In the genomic region with DNA sequence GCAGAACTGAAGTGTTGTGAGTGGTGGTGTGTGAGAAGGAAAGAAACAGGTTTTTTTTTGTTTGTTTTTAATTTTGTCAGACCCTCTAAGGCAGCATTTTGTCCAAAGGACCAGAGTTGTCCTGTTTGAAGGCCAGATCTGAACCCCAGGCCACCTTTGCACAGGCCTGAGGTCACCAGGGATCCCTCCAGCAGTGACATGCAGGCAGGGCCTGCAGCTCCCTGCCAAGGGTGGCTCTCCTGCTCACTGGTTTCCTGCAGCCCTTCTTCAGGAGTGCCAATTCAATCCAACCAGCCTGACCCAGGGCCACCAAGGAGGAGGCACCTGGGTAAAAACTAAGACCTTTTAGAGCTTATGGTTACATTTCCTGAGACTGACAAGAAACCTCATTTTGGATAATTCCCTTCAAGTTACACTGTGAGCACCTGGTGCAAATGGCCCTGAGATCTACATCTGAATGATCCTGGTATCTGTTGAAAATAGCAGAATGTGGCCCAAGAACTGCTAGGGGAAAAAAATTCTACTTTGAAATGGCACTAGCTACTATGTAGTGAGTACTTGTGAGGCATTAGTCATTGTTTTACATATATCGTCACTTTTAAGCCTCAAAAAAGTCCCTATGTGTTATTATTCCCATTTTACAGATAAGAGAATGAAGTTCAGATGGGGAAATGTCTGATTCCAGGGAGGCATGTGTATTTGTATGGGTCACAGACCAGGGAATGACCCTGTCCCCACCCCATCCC, we compare ENCODE assay signal across 14 cellular contexts. TPM values are rescaled to one million over a fixed set of nuclear protein-coding genes. Genes with fewer than 3 reads are reported as not detected.
DNase-seq lines count a peak whose midpoint lies in the region; ATAC-seq and TF ChIP-seq lines count a peak whose summit lies in the region.
"Had no signal": no experiment of that assay in that cellular context is flagged by ENCODE, and none has a peak within 500 bp of the region (broad histone marks: within the 10 kb centered on the region; RNA-seq: fewer than 3 reads in every experiment).

No MANE protein-coding gene starts in this region.

- 93% methylated on average over 1 of the region's 1 CpG for WGBS in hepatocyte (ENCODE audit: low lambda C conversion rate, missing lambda C conversion rate)
- 81 to 96% methylated on average over 1 of the region's 1 CpG for WGBS in body of pancreas, 2 donors

- intact Hi-C loops in body of pancreas (cut with DNase I) = no loop called here

- H3K9me3 ChIP-seq in hepatocyte (ENCODE audit: low read depth) (no peaks in the 10 kb centered on the region), body of pancreas (no peaks in the 10 kb centered on the region)
- H3K9me3 ChIP-seq: heart right ventricle, spleen, upper lobe of left lung had no signal

- H3K9me3 Mint-ChIP-seq in activated T-cell treated with anti-CD3 and anti-CD28 coated beads, Interleukin-2, amount 50 U/mL, for 72 hours = no peaks in the 10 kb centered on the region
- no peaks in the 10 kb centered on the region for H3K9me3 Mint-ChIP-seq in T-cell
- no peaks in the 10 kb centered on the region for H3K9me3 Mint-ChIP-seq in stimulated activated naive CD8-positive, alpha-beta T cell treated with anti-CD3 and anti-CD28 coated beads, Interleukin-15, Interleukin-2, amounts not matched to agents 100 ng/mL and 50 ng/mL, for 24 hours

- H3K27ac ChIP-seq in hepatocyte = no peak overlapping the region
- no peak overlapping the region for H3K27ac ChIP-seq in body of pancreas

- no peak for ATAC-seq in activated T-cell treated with anti-CD3 and anti-CD28 coated beads, Interleukin-2, amount 50 U/mL, for 72 hours (replicated peaks in 1 of 2)
- no peak for ATAC-seq in T-cell (replicated peaks in 1 of 4)
- no peak for ATAC-seq in body of pancreas
- ATAC-seq: heart right ventricle had no signal

- H3K27me3 ChIP-seq in hepatocyte (no peaks in the 10 kb centered on the region), body of pancreas (no peaks in the 10 kb centered on the region)
- H3K27me3 ChIP-seq: heart right ventricle, spleen, upper lobe of left lung had no signal

- H3K4me1 Mint-ChIP-seq in activated T-cell treated with anti-CD3 and anti-CD28 coated beads, Interleukin-2, amount 50 U/mL, for 72 hours (ENCODE audit: low read depth) = peaks cover 11% of the 10 kb centered on the region
- H3K4me1 Mint-ChIP-seq in T-cell = peaks cover 0 to 11% (median 9%) of the 10 kb centered on the region in 3 donors
- H3K4me1 Mint-ChIP-seq in stimulated activated naive CD8-positive, alpha-beta T cell treated with anti-CD3 and anti-CD28 coated beads, Interleukin-15, Interleukin-2, amounts not matched to agents 100 ng/mL and 50 ng/mL, for 24 hours (ENCODE audit: low read depth) = peaks cover 17% of the 10 kb centered on the region

- POLR2A ChIA-PET in T-cell (lab: Charles Lee) (no interaction called here), GM10248 (lab: Yijun Ruan, JAX) (interaction anchor here (0.6 kb wide), 1 partner anchor 32 kb away, joined by 3 read pairs; no protein-coding TSS in a partner anchor)

- H3K4me1 ChIP-seq in hepatocyte (ENCODE audit: insufficient read depth) = peaks cover 10% of the 10 kb centered on the region
- H3K4me1 ChIP-seq in body of pancreas = peaks cover 15% of the 10 kb centered on the region

- no peak for DNase-seq in activated T-cell treated with anti-CD3 and anti-CD28 coated beads, Interleukin-2, amount 50 U/mL, for 72 hours
- DNase-seq in activated T-cell treated with anti-CD3 and anti-CD28 coated beads for 4 hours (no peak), T-cell (no peak), hepatocyte (ENCODE audit: low spot score) (peak; percentile 3), body of pancreas (no peak), GM10248 (ENCODE audit: extremely low spot score) (no peak), NCI-H510A (lab: John Stamatoyannopoulos, UW) (no peak)
- DNase-seq: activated gamma-delta T cell treated with Interleukin-2 at 50 U/mL for 16 hours, heart right ventricle, mammary epithelial cell, NCI-H187 treated with DMSO at 0.1 percent for 48 hours, spleen, upper lobe of left lung had no signal

- TF ChIP-seq POLR2A in body of pancreas (IDR thresholded peaks at IDR 0.05) = no peak

- TF ChIP-seq CTCF in hepatocyte (IDR thresholded peaks at IDR 0.05; ENCODE audit: poor library complexity) (no peak), body of pancreas (IDR thresholded peaks at IDR 0.05) (no peak), GM10248 (IDR thresholded peaks at IDR 0.05; ENCODE audit: control extremely low read depth, extremely low read depth, low read depth, missing control alignments) (no peak)

- H3K27me3 Mint-ChIP-seq in activated T-cell treated with anti-CD3 and anti-CD28 coated beads, Interleukin-2, amount 50 U/mL, for 72 hours (ENCODE audit: low read depth) = no peaks in the 10 kb centered on the region
- H3K27me3 Mint-ChIP-seq in T-cell = no peaks in the 10 kb centered on the region
- no peaks in the 10 kb centered on the region for H3K27me3 Mint-ChIP-seq in stimulated activated naive CD8-positive, alpha-beta T cell treated with anti-CD3 and anti-CD28 coated beads, Interleukin-15, Interleukin-2, amounts not matched to agents 100 ng/mL and 50 ng/mL, for 24 hours

- no peak overlapping the region for H3K4me3 ChIP-seq in hepatocyte
- H3K4me3 ChIP-seq in body of pancreas = no peak overlapping the region
- H3K4me3 ChIP-seq: heart right ventricle, spleen, upper lobe of left lung had no signal

- no peaks in the 10 kb centered on the region for H4K20me1 ChIP-seq in hepatocyte (ENCODE audit: insufficient read depth, poor library complexity, severe bottlenecking)

- H2AFZ ChIP-seq in hepatocyte = no peak overlapping the region

- no peaks in the 10 kb centered on the region for H3K79me2 ChIP-seq in hepatocyte

- H3K4me2 ChIP-seq in hepatocyte = no peak overlapping the region

- H3K9me2 ChIP-seq in hepatocyte (replicated peaks; ENCODE audit: insufficient read depth) = no peaks in the 10 kb centered on the region

- peaks cover 4 to 10% of the 10 kb centered on the region in 2 donors for H3K36me3 Mint-ChIP-seq in activated T-cell treated with anti-CD3 and anti-CD28 coated beads, Interleukin-2, amount 50 U/mL, for 72 hours (ENCODE audit: insufficient read depth in 2 of 2)
- peaks cover 28% of the 10 kb centered on the region for H3K36me3 Mint-ChIP-seq in T-cell
- H3K36me3 Mint-ChIP-seq in stimulated activated naive CD8-positive, alpha-beta T cell treated with anti-CD3 and anti-CD28 coated beads, Interleukin-15, Interleukin-2, amounts not matched to agents 100 ng/mL and 50 ng/mL, for 24 hours (ENCODE audit: low read depth) = peaks cover 29% of the 10 kb centered on the region

- peak overlapping the region; percentile 36 for H3K27ac Mint-ChIP-seq in activated T-cell treated with anti-CD3 and anti-CD28 coated beads, Interleukin-2, amount 50 U/mL, for 72 hours
- peak overlapping the region; percentile 27 to 48 for H3K27ac Mint-ChIP-seq in T-cell
- H3K27ac Mint-ChIP-seq in stimulated activated naive CD8-positive, alpha-beta T cell treated with anti-CD3 and anti-CD28 coated beads, Interleukin-15, Interleukin-2, amounts not matched to agents 100 ng/mL and 50 ng/mL, for 24 hours = peak overlapping the region; percentile 24

- H3K36me3 ChIP-seq in hepatocyte (replicated peaks; ENCODE audit: insufficient read depth, low read depth) (no peaks in the 10 kb centered on the region), body of pancreas (replicated peaks in 1 of 2; ENCODE audit: insufficient read depth in 1 of 2, low read depth in 2 of 2) (peaks cover 0 to 14% of the 10 kb centered on the region in 2 donors)

- H3K4me3 Mint-ChIP-seq in activated T-cell treated with anti-CD3 and anti-CD28 coated beads, Interleukin-2, amount 50 U/mL, for 72 hours = no peak overlapping the region
- H3K4me3 Mint-ChIP-seq in T-cell = no peak overlapping the region
- no peak overlapping the region for H3K4me3 Mint-ChIP-seq in stimulated activated naive CD8-positive, alpha-beta T cell treated with anti-CD3 and anti-CD28 coated beads, Interleukin-15, Interleukin-2, amounts not matched to agents 100 ng/mL and 50 ng/mL, for 24 hours

- CTCF ChIA-PET in T-cell (lab: Charles Lee) = interaction anchor here in 1 of 2 donors (0.7 kb wide), 1 partner anchor 85 kb away, joined by 3 read pairs; a partner anchor contains a TSS
- CTCF ChIA-PET in GM10248 (lab: Yijun Ruan, JAX) = interaction anchor here (1.1 to 2.8 kb wide), 4 partner anchors 10 to 116 kb away, joined by 3 to 12 read pairs (median 4); no protein-coding TSS in a partner anchor

RNA-seq across cellular contexts. Expression of a gene that starts 33.5 kb away (rescaled TPM):
- total RNA-seq in activated T-cell treated with anti-CD3 and anti-CD28 coated beads, Interleukin-2, amount 50 U/mL, for 72 hours = 10 to 100 TPM; 23.4 to 27.6 TPM
- total RNA-seq in T-cell (10 to 100 TPM; 22.6 to 25.5 (median 24.4) TPM), hepatocyte (21.8 and 25.1 TPM in 2 replicates), body of pancreas (1 to 10 TPM; 5.6 to 8.6 TPM)
- 15.8 and 17.8 TPM in 2 replicates for polyA plus RNA-seq in hepatocyte

RNA-seq across cellular contexts. Expression of a gene that starts 57.1 kb away (rescaled TPM):
- total RNA-seq in activated T-cell treated with anti-CD3 and anti-CD28 coated beads, Interleukin-2, amount 50 U/mL, for 72 hours = 10 to 100 TPM; 72.2 to 91.9 TPM
- total RNA-seq in T-cell (10 to 100 TPM; 33.2 to 85.3 (median 44.1) TPM), hepatocyte (76.3 and 78.3 TPM in 2 replicates), body of pancreas (10 to 100 TPM; 31.3 to 42.3 TPM)
- 45.6 and 63.9 TPM in 2 replicates for polyA plus RNA-seq in hepatocyte
